1 cellular context compared by ENCODE assay signal in the genomic region with DNA sequence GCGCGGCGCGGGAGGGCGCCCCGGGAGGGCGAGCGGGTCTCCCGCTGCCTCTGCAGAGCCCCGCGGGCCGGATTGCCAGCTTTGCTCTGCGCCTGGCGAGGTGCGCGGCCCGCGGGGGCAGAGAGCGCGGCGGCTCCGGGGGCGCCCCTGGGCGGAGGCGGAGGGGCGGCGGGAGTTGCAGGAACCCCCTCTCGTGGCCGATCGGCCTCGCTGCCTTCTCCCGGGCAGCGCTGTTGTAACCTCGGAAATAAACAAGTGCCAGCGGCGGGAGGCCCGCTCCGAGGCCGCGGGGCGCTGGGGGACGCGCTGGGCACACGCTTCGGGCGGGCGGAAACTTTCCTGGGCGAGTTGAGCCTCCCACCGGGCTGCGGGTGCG.
TF ChIP-seq lines count a peak whose summit lies in the region.

No MANE protein-coding gene starts in this region.

TF ChIP-seq in GM23338, 12 proteins besides CTCF, POLR2A, EP300 and RAD21 (continued from another document):
- TF ChIP-seq, protein P1, sequence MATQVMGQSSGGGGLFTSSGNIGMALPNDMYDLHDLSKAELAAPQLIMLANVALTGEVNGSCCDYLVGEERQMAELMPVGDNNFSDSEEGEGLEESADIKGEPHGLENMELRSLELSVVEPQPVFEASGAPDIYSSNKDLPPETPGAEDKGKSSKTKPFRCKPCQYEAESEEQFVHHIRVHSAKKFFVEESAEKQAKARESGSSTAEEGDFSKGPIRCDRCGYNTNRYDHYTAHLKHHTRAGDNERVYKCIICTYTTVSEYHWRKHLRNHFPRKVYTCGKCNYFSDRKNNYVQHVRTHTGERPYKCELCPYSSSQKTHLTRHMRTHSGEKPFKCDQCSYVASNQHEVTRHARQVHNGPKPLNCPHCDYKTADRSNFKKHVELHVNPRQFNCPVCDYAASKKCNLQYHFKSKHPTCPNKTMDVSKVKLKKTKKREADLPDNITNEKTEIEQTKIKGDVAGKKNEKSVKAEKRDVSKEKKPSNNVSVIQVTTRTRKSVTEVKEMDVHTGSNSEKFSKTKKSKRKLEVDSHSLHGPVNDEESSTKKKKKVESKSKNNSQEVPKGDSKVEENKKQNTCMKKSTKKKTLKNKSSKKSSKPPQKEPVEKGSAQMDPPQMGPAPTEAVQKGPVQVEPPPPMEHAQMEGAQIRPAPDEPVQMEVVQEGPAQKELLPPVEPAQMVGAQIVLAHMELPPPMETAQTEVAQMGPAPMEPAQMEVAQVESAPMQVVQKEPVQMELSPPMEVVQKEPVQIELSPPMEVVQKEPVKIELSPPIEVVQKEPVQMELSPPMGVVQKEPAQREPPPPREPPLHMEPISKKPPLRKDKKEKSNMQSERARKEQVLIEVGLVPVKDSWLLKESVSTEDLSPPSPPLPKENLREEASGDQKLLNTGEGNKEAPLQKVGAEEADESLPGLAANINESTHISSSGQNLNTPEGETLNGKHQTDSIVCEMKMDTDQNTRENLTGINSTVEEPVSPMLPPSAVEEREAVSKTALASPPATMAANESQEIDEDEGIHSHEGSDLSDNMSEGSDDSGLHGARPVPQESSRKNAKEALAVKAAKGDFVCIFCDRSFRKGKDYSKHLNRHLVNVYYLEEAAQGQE (IDR thresholded peaks at IDR 0.05; ENCODE audit: unreplicated experiment) = no peak
- TF ChIP-seq STAT1 (IDR thresholded peaks at IDR 0.05; ENCODE audit: unreplicated experiment) (no peak), POLR2AphosphoS5 (IDR thresholded peaks at IDR 0.05; ENCODE audit: low read depth) (no peak), NANOG (IDR thresholded peaks at IDR 0.05; ENCODE audit: borderline replicate concordance) (no peak), CREB1 (CRISPR knock-in tag; IDR thresholded peaks at IDR 0.05; ENCODE audit: low read depth) (no peak), ZNF331 (CRISPR knock-in tag; IDR thresholded peaks at IDR 0.05; ENCODE audit: low read depth) (no peak), EZH2 (IDR thresholded peaks at IDR 0.05; ENCODE audit: low read depth, unreplicated experiment) (no peak), JUNB (IDR thresholded peaks at IDR 0.05; ENCODE audit: unreplicated experiment) (no peak), EZH2phosphoT487 (IDR thresholded peaks at IDR 0.05; ENCODE audit: unreplicated experiment) (no peak)
